ENCODE assay signal across 23 cellular contexts in the genomic region with DNA sequence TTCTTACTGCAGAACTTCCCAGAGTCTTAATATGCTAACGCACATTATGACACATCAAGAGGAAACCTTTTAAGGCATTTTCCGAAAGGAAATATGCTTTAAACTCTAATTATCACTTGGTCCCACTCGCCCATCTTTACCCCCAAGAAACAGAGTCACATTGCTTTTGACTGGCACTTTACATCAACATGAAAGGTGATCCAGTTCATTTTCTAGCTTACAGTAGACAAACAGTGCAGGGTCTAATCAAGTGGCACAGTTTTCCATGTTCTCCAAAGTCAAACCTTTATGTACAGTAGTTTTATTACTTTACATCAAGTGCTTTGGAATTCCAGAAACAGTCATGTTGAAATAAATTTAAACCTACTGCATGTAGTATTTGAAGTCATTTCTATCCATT.
"Had no signal": no experiment of that assay in that cellular context is flagged by ENCODE, and none has a peak within 500 bp of the region (broad histone marks: within the 10 kb centered on the region; RNA-seq: fewer than 3 reads in every experiment).

No MANE protein-coding gene starts in this region.

- H3K27me3 Mint-ChIP-seq: stimulated activated naive B cell treated with anti-CD40 and anti-IgM and Interleukin-4, amounts not matched to agents 10 μg/mL and 1 μg/mL and 100 μg/mL, for 72 hours; T-cell; type B pancreatic cell had no signal

- H3K27ac ChIP-seq: body of pancreas, cardiac muscle cell, heart left ventricle, thoracic aorta, WERI-Rb-1 had no signal

- DNase-seq: activated CD4-positive, alpha-beta T cell treated with anti-CD3 and anti-CD28 coated beads for 1 hour; activated CD4-positive, alpha-beta T cell treated with anti-CD3 and anti-CD28 coated beads, Interleukin-2, amount 50 U/mL, for 4 hours; activated CD8-positive, alpha-beta memory T cell treated with anti-CD3 and anti-CD28 coated beads for 24 hours; activated CD8-positive, alpha-beta memory T cell treated with anti-CD3 and anti-CD28 coated beads, Interleukin-2, amount 50 U/mL, for 4 hours; activated gamma-delta T cell; anterior cingulate cortex; body of pancreas; heart left ventricle; islet precursor cell; left cardiac atrium; mesenchymal stem cell; occipital lobe; posterior cingulate gyrus; small intestine; stimulated activated CD4-positive, alpha-beta T cell treated with anti-CD3 and anti-CD28 coated beads, Interleukin-2, amount 100 ng/mL, for 24 hours; stimulated activated naive B cell treated with anti-CD40 and anti-IgM and Interleukin-4, amounts not matched to agents 10 μg/mL and 1 μg/mL and 100 μg/mL, for 72 hours; T-cell; WERI-Rb-1 had no signal

- H3K27me3 ChIP-seq: body of pancreas, cardiac muscle cell, heart left ventricle had no signal

- H3K9me3 ChIP-seq: body of pancreas, heart left ventricle, thoracic aorta had no signal

- H3K27ac Mint-ChIP-seq: type B pancreatic cell had no signal

- ATAC-seq: body of pancreas; heart left ventricle; left cardiac atrium; sciatic nerve; stimulated activated naive B cell treated with anti-CD40 and anti-IgM and Interleukin-4, amounts not matched to agents 10 μg/mL and 1 μg/mL and 100 μg/mL, for 72 hours; T-cell had no signal

- H3K36me3 ChIP-seq: cardiac muscle cell, thoracic aorta had no signal

- H3K4me3 Mint-ChIP-seq: neural crest cell; stimulated activated naive B cell treated with anti-CD40 and anti-IgM and Interleukin-4, amounts not matched to agents 10 μg/mL and 1 μg/mL and 100 μg/mL, for 72 hours; type B pancreatic cell had no signal

- H3K9me3 Mint-ChIP-seq: neural crest cell; stimulated activated naive B cell treated with anti-CD40 and anti-IgM and Interleukin-4, amounts not matched to agents 10 μg/mL and 1 μg/mL and 100 μg/mL, for 72 hours; T-cell; type B pancreatic cell had no signal

- H3K4me3 ChIP-seq: body of pancreas, cardiac muscle cell, heart left ventricle had no signal
